15 cellular contexts compared by ENCODE assay signal in genomic region chr18:48709371-48709770, GRCh38.
"Had no signal": no experiment of that assay in that cellular context is flagged by ENCODE, and none has a peak within 500 bp of the region (broad histone marks: within the 10 kb centered on the region; RNA-seq: fewer than 3 reads in every experiment).

No MANE protein-coding gene starts in this region.

- H3K27me3 ChIP-seq: foreskin keratinocyte, vagina had no signal

- DNase-seq: activated CD4-positive, CD25-positive, alpha-beta regulatory T cell; activated CD8-positive, alpha-beta memory T cell treated with anti-CD3 and anti-CD28 coated beads, Interleukin-2, amount 10 ng/mL, durations not matched to agents 7 days and 5 days; activated effector memory CD4-positive, alpha-beta T cell treated with anti-CD3 and anti-CD28 coated beads, Interleukin-2, amount 50 U/mL, for 16 hours; activated T-cell treated with anti-CD3 and anti-CD28 coated beads, Interleukin-2, amount 50 U/mL, for 24 hours; foreskin keratinocyte; head of caudate nucleus; mammary epithelial cell; natural killer cell; occipital lobe; stimulated activated CD4-positive, alpha-beta T cell treated with anti-CD3 and anti-CD28 coated beads, Interleukin-4, amount 100 ng/mL, for 24 hours; T-helper 17 cell had no signal

- H3K9me3 Mint-ChIP-seq: activated T-cell treated with anti-CD3 and anti-CD28 coated beads, Interleukin-2, amount 50 U/mL, for 24 hours; natural killer cell; stimulated activated naive CD8-positive, alpha-beta T cell treated with anti-CD3 and anti-CD28 coated beads, Interleukin-15, Interleukin-2, amounts not matched to agents 100 ng/mL and 50 ng/mL, for 24 hours had no signal

- H3K27ac ChIP-seq: foreskin keratinocyte, thoracic aorta, vagina had no signal

- ATAC-seq: activated CD8-positive, alpha-beta memory T cell treated with anti-CD3 and anti-CD28 coated beads, Interleukin-2, amount 10 ng/mL, durations not matched to agents 7 days and 5 days; foreskin keratinocyte; natural killer cell; T-helper 17 cell had no signal

- H3K27ac Mint-ChIP-seq: activated CD8-positive, alpha-beta memory T cell treated with anti-CD3 and anti-CD28 coated beads, Interleukin-2, amount 10 ng/mL, durations not matched to agents 7 days and 5 days; activated naive CD8-positive, alpha-beta T cell; activated T-cell treated with anti-CD3 and anti-CD28 coated beads, Interleukin-2, amount 50 U/mL, for 24 hours; natural killer cell; stimulated activated naive CD8-positive, alpha-beta T cell treated with anti-CD3 and anti-CD28 coated beads, Interleukin-15, Interleukin-2, amounts not matched to agents 100 ng/mL and 50 ng/mL, for 24 hours; T-helper 17 cell had no signal

- H3K9me3 ChIP-seq: thoracic aorta, vagina had no signal

- H3K4me1 ChIP-seq: foreskin keratinocyte had no signal

- H3K4me3 Mint-ChIP-seq: activated CD8-positive, alpha-beta memory T cell treated with anti-CD3 and anti-CD28 coated beads, Interleukin-2, amount 10 ng/mL, durations not matched to agents 7 days and 5 days; activated naive CD8-positive, alpha-beta T cell; activated T-cell treated with anti-CD3 and anti-CD28 coated beads, Interleukin-2, amount 50 U/mL, for 24 hours; natural killer cell; stimulated activated naive CD8-positive, alpha-beta T cell treated with anti-CD3 and anti-CD28 coated beads, Interleukin-15, Interleukin-2, amounts not matched to agents 100 ng/mL and 50 ng/mL, for 24 hours; T-helper 17 cell had no signal

- H3K36me3 ChIP-seq: thoracic aorta, vagina had no signal

- H3K27me3 Mint-ChIP-seq: activated CD8-positive, alpha-beta memory T cell treated with anti-CD3 and anti-CD28 coated beads, Interleukin-2, amount 10 ng/mL, durations not matched to agents 7 days and 5 days; activated naive CD8-positive, alpha-beta T cell; activated T-cell treated with anti-CD3 and anti-CD28 coated beads, Interleukin-2, amount 50 U/mL, for 24 hours; stimulated activated naive CD8-positive, alpha-beta T cell treated with anti-CD3 and anti-CD28 coated beads, Interleukin-15, Interleukin-2, amounts not matched to agents 100 ng/mL and 50 ng/mL, for 24 hours had no signal

- H3K4me3 ChIP-seq: thoracic aorta, vagina had no signal

- H3K36me3 Mint-ChIP-seq: activated CD8-positive, alpha-beta memory T cell treated with anti-CD3 and anti-CD28 coated beads, Interleukin-2, amount 10 ng/mL, durations not matched to agents 7 days and 5 days; activated naive CD8-positive, alpha-beta T cell; natural killer cell had no signal
